In the genomic region with DNA sequence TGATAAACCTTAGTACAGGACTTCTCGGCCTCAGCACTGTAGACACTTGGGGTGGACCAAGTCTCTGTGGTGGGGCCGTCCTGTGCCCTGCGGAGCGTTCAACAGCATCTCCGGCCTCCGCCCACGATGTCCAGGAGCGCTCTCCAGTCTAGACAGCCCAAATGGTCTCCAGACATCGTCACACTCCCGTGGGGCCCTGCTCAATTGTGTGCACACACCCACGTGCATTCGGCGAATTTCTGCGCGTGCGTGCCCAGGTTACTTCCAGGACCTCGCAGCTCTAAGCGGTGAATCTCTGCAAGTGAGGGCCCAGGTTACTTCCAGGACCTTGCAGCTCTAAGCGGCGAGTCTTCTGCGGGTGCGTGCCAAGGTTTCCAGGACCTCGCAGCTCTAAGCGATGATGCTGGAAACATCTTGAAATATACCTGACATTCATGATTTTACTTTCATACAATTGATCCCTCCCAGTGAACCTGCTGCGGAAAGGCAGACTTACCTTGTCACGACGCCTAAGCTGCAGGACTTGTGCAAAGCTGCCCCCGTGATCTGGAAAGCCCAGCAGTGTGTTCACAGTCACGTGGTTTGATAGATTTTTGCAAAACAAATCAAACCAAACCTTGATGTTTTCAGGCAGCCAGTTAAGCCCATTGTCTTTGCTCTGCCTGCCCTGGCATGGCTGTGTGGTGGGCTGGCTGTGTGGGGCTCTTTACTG, we compare ENCODE assay signal across 17 cellular contexts. TPM values are rescaled to one million over a fixed set of nuclear protein-coding genes. Genes with fewer than 3 reads are reported as not detected.
"Had no signal": no experiment of that assay in that cellular context is flagged by ENCODE, and none has a peak within 500 bp of the region (broad histone marks: within the 10 kb centered on the region; RNA-seq: fewer than 3 reads in every experiment).

No MANE protein-coding gene starts in this region.

- H3K9me3 Mint-ChIP-seq: activated CD4-positive, alpha-beta T cell treated with anti-CD3 and anti-CD28 coated beads, Interleukin-2, amount 10 ng/mL, durations not matched to agents 24 days and 14 days; activated naive CD8-positive, alpha-beta T cell treated with anti-CD3 and anti-CD28 coated beads, Interleukin-2, amount 10 ng/mL, durations not matched to agents 7 days and 5 days; stimulated activated naive CD8-positive, alpha-beta T cell treated with anti-CD3 and anti-CD28 coated beads, Interleukin-15, amount 100 ng/mL, for 72 hours had no signal

- DNase-seq: activated CD4-positive, alpha-beta T cell treated with anti-CD3 and anti-CD28 coated beads, Interleukin-2, amount 10 ng/mL, durations not matched to agents 24 days and 14 days; activated CD4-positive, CD25-positive, alpha-beta regulatory T cell; activated gamma-delta T cell treated with Interleukin-2 at 50 U/mL for 16 hours; activated naive CD8-positive, alpha-beta T cell treated with anti-CD3 and anti-CD28 coated beads, Interleukin-2, amount 10 ng/mL, durations not matched to agents 7 days and 5 days; heart right ventricle; left cardiac atrium; mammary epithelial cell; naive B cell; stimulated activated naive CD8-positive, alpha-beta T cell treated with anti-CD3 and anti-CD28 coated beads, Interleukin-15, amount 100 ng/mL, for 72 hours had no signal

- H3K9me3 ChIP-seq: gastroesophageal sphincter, heart right ventricle, right atrium auricular region had no signal

- H3K27me3 Mint-ChIP-seq: activated CD4-positive, alpha-beta T cell treated with anti-CD3 and anti-CD28 coated beads, Interleukin-2, amount 10 ng/mL, durations not matched to agents 24 days and 14 days; stimulated activated naive CD8-positive, alpha-beta T cell treated with anti-CD3 and anti-CD28 coated beads, Interleukin-15, amount 100 ng/mL, for 72 hours had no signal

- H3K4me1 ChIP-seq: gastroesophageal sphincter, right atrium auricular region had no signal

- FAIRE-seq: TTC549 had no signal

- H3K27ac ChIP-seq: gastroesophageal sphincter, heart right ventricle, right atrium auricular region had no signal

- H3K27me3 ChIP-seq: right atrium auricular region had no signal

- H3K4me3 Mint-ChIP-seq: activated CD4-positive, alpha-beta T cell treated with anti-CD3 and anti-CD28 coated beads, Interleukin-2, amount 10 ng/mL, durations not matched to agents 24 days and 14 days; activated naive CD8-positive, alpha-beta T cell treated with anti-CD3 and anti-CD28 coated beads, Interleukin-2, amount 10 ng/mL, durations not matched to agents 7 days and 5 days; naive B cell; stimulated activated naive CD8-positive, alpha-beta T cell treated with anti-CD3 and anti-CD28 coated beads, Interleukin-15, amount 100 ng/mL, for 72 hours had no signal

- H3K4me3 ChIP-seq: gastroesophageal sphincter, heart right ventricle, right atrium auricular region had no signal

- H3K27ac Mint-ChIP-seq: activated CD4-positive, alpha-beta T cell treated with anti-CD3 and anti-CD28 coated beads, Interleukin-2, amount 10 ng/mL, durations not matched to agents 24 days and 14 days; activated naive CD8-positive, alpha-beta T cell treated with anti-CD3 and anti-CD28 coated beads, Interleukin-2, amount 10 ng/mL, durations not matched to agents 7 days and 5 days had no signal

- ATAC-seq: gastroesophageal sphincter; heart right ventricle; left cardiac atrium; stimulated activated naive CD8-positive, alpha-beta T cell treated with anti-CD3 and anti-CD28 coated beads, Interleukin-15, amount 100 ng/mL, for 72 hours had no signal

- H3K4me1 Mint-ChIP-seq: activated CD4-positive, alpha-beta T cell treated with anti-CD3 and anti-CD28 coated beads, Interleukin-2, amount 10 ng/mL, durations not matched to agents 24 days and 14 days; activated naive CD8-positive, alpha-beta T cell treated with anti-CD3 and anti-CD28 coated beads, Interleukin-2, amount 10 ng/mL, durations not matched to agents 7 days and 5 days; naive B cell; stimulated activated naive CD8-positive, alpha-beta T cell treated with anti-CD3 and anti-CD28 coated beads, Interleukin-15, amount 100 ng/mL, for 72 hours had no signal

- H3K36me3 Mint-ChIP-seq: activated naive CD8-positive, alpha-beta T cell treated with anti-CD3 and anti-CD28 coated beads, Interleukin-2, amount 10 ng/mL, durations not matched to agents 7 days and 5 days; naive B cell had no signal

- H3K36me3 ChIP-seq: gastroesophageal sphincter, heart right ventricle, right atrium auricular region had no signal

RNA-seq across cellular contexts. Expression of a gene that starts 16.1 kb away (rescaled TPM):
- total RNA-seq: activated CD4-positive, alpha-beta T cell treated with anti-CD3 and anti-CD28 coated beads, Interleukin-2, amount 10 ng/mL, durations not matched to agents 24 days and 14 days; activated naive CD8-positive, alpha-beta T cell treated with anti-CD3 and anti-CD28 coated beads, Interleukin-2, amount 10 ng/mL, durations not matched to agents 7 days and 5 days; dermis microvascular lymphatic vessel endothelial cell; epithelial cell of proximal tubule; gastroesophageal sphincter; heart right ventricle; left cardiac atrium; mammary epithelial cell; right atrium auricular region; T-helper 2 cell treated with Interferon-gamma antibody and Interleukin-4, amounts not matched to agents 100 ng/mL and 5 ng/mL, for 36 hours; temporal lobe; urinary bladder had no signal
- polyA plus RNA-seq: heart right ventricle, mammary epithelial cell, urinary bladder had no signal
